Comparison of ENCODE assay signal across 1 cellular context in the genomic region with DNA sequence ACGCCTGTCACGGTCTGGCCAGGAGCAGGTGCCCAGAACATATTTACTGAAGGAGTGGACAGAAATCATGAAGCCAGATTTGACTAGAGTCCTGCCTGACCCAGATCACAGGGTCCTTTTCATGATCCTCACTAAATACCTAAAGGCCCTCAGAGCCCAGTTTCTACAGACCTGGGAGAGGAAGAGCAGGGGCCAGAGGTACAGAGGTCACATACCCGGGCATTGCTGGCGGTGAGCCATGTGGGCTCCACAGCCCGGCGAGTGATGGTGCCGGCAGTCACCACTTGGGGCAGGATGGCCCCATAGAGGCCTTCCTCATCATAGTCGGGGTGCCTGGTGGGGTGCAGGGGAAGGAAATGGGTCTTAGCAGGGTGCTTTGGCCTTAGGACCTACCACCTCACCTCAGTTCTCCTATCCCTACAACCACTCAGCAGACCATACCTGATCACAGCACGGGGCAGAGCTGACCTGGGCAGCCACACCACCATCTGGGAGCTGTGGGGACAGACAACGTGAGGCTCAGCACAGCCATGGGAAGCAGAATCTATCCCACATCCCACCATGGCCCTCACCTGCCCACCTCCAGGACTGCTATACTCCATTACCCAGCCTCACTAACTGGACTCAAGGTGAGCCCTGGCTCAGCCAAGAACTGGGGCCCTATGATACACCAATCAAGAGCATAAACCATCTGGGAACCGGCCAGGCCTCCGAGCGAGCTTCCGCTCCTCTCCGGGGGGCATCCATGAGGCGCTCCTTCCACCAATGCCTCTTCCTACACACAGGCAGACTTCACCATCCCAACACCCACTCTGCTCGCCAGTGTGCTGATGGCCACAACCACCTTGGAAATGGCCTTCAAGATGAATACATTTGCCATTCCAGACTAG.
A peak's percentile ranks its signal among the peaks of the same experiment; 100 is the strongest.
TF ChIP-seq lines count a peak whose summit lies in the region.

No MANE protein-coding gene starts in this region.

TF ChIP-seq in HepG2, 621 proteins besides CTCF, POLR2A, EP300 and RAD21 (continued from another document and continues in another):
- TF ChIP-seq, protein P1, sequence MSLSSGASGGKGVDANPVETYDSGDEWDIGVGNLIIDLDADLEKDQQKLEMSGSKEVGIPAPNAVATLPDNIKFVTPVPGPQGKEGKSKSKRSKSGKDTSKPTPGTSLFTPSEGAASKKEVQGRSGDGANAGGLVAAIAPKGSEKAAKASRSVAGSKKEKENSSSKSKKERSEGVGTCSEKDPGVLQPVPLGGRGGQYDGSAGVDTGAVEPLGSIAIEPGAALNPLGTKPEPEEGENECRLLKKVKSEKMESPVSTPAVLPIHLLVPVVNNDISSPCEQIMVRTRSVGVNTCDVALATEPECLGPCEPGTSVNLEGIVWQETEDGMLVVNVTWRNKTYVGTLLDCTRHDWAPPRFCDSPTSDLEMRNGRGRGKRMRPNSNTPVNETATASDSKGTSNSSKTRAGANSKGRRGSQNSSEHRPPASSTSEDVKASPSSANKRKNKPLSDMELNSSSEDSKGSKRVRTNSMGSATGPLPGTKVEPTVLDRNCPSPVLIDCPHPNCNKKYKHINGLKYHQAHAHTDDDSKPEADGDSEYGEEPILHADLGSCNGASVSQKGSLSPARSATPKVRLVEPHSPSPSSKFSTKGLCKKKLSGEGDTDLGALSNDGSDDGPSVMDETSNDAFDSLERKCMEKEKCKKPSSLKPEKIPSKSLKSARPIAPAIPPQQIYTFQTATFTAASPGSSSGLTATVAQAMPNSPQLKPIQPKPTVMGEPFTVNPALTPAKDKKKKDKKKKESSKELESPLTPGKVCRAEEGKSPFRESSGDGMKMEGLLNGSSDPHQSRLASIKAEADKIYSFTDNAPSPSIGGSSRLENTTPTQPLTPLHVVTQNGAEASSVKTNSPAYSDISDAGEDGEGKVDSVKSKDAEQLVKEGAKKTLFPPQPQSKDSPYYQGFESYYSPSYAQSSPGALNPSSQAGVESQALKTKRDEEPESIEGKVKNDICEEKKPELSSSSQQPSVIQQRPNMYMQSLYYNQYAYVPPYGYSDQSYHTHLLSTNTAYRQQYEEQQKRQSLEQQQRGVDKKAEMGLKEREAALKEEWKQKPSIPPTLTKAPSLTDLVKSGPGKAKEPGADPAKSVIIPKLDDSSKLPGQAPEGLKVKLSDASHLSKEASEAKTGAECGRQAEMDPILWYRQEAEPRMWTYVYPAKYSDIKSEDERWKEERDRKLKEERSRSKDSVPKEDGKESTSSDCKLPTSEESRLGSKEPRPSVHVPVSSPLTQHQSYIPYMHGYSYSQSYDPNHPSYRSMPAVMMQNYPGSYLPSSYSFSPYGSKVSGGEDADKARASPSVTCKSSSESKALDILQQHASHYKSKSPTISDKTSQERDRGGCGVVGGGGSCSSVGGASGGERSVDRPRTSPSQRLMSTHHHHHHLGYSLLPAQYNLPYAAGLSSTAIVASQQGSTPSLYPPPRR (CRISPR knock-in tag; IDR thresholded peaks at IDR 0.05; ENCODE audit: borderline replicate concordance), result no peak
- TF ChIP-seq HMG20A (CRISPR knock-in tag; IDR thresholded peaks at IDR 0.05; ENCODE audit: borderline replicate concordance), result peak; percentile 22; the same call in 1 of the 2 replicates
- TF ChIP-seq, protein P2, sequence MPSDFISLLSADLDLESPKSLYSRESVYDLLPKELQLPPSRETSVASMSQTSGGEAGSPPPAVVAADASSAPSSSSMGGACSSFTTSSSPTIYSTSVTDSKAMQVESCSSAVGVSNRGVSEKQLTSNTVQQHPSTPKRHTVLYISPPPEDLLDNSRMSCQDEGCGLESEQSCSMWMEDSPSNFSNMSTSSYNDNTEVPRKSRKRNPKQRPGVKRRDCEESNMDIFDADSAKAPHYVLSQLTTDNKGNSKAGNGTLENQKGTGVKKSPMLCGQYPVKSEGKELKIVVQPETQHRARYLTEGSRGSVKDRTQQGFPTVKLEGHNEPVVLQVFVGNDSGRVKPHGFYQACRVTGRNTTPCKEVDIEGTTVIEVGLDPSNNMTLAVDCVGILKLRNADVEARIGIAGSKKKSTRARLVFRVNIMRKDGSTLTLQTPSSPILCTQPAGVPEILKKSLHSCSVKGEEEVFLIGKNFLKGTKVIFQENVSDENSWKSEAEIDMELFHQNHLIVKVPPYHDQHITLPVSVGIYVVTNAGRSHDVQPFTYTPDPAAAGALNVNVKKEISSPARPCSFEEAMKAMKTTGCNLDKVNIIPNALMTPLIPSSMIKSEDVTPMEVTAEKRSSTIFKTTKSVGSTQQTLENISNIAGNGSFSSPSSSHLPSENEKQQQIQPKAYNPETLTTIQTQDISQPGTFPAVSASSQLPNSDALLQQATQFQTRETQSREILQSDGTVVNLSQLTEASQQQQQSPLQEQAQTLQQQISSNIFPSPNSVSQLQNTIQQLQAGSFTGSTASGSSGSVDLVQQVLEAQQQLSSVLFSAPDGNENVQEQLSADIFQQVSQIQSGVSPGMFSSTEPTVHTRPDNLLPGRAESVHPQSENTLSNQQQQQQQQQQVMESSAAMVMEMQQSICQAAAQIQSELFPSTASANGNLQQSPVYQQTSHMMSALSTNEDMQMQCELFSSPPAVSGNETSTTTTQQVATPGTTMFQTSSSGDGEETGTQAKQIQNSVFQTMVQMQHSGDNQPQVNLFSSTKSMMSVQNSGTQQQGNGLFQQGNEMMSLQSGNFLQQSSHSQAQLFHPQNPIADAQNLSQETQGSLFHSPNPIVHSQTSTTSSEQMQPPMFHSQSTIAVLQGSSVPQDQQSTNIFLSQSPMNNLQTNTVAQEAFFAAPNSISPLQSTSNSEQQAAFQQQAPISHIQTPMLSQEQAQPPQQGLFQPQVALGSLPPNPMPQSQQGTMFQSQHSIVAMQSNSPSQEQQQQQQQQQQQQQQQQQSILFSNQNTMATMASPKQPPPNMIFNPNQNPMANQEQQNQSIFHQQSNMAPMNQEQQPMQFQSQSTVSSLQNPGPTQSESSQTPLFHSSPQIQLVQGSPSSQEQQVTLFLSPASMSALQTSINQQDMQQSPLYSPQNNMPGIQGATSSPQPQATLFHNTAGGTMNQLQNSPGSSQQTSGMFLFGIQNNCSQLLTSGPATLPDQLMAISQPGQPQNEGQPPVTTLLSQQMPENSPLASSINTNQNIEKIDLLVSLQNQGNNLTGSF (CRISPR knock-in tag; IDR thresholded peaks at IDR 0.05), result no peak
- no peak for TF ChIP-seq ARHGAP35 (CRISPR knock-in tag; IDR thresholded peaks at IDR 0.05; ENCODE audit: borderline replicate concordance)
- peak; percentile 21; the same call in 1 of the 2 replicates for TF ChIP-seq ZFY (CRISPR knock-in tag; IDR thresholded peaks at IDR 0.05)
- no peak for TF ChIP-seq ZNF12 (CRISPR knock-in tag; IDR thresholded peaks at IDR 0.05)
- peak; percentile 91 for TF ChIP-seq NR2F6 (IDR thresholded peaks at IDR 0.05)
- TF ChIP-seq NR2F6 (CRISPR knock-in tag; IDR thresholded peaks at IDR 0.05), result peak; percentile 91
- 0 out of 2 replicates have a peak, but pooled peaks have one; percentile 42 for TF ChIP-seq KDM2A (CRISPR knock-in tag; IDR thresholded peaks at IDR 0.05; ENCODE audit: borderline replicate concordance, low read depth)
- TF ChIP-seq ZNF510 (CRISPR knock-in tag; IDR thresholded peaks at IDR 0.05; ENCODE audit: low read depth), result no peak
- no peak for TF ChIP-seq CBFB (CRISPR knock-in tag; IDR thresholded peaks at IDR 0.05)
- TF ChIP-seq ZNF556 (CRISPR knock-in tag; IDR thresholded peaks at IDR 0.05; ENCODE audit: borderline replicate concordance), result no peak
- TF ChIP-seq HMG20B (CRISPR knock-in tag; conservative IDR thresholded peaks at IDR 0.05), result 0 out of 2 replicates have a peak, but pooled peaks have one; percentile 21
- TF ChIP-seq NR2F1 (CRISPR knock-in tag; IDR thresholded peaks at IDR 0.05), result peak; percentile 88 to 89
- TF ChIP-seq HDAC6 (IDR thresholded peaks at IDR 0.05; ENCODE audit: low read depth, low read length), result no peak
- peak; percentile 70; the same call in 1 of the 2 replicates for TF ChIP-seq PHF21A (CRISPR knock-in tag; IDR thresholded peaks at IDR 0.05)
- no peak for TF ChIP-seq TCF12 (IDR thresholded peaks at IDR 0.05)
- TF ChIP-seq TCF12 (CRISPR knock-in tag; IDR thresholded peaks at IDR 0.05), result no peak
- peak; percentile 70 for TF ChIP-seq NR2F2 (IDR thresholded peaks at IDR 0.05; ENCODE audit: borderline replicate concordance, low read depth)
- TF ChIP-seq, protein P3, sequence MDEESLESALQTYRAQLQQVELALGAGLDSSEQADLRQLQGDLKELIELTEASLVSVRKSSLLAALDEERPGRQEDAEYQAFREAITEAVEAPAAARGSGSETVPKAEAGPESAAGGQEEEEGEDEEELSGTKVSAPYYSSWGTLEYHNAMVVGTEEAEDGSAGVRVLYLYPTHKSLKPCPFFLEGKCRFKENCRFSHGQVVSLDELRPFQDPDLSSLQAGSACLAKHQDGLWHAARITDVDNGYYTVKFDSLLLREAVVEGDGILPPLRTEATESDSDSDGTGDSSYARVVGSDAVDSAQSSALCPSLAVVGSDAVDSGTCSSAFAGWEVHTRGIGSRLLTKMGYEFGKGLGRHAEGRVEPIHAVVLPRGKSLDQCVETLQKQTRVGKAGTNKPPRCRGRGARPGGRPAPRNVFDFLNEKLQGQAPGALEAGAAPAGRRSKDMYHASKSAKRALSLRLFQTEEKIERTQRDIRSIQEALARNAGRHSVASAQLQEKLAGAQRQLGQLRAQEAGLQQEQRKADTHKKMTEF (CRISPR knock-in tag; IDR thresholded peaks at IDR 0.05), result peak; percentile 53; the same call in 1 of the 2 replicates
- TF ChIP-seq U2AF1 (optimal IDR thresholded peaks at IDR 0.05; ENCODE audit: low read depth, low read length), result no peak
- TF ChIP-seq, protein P4, sequence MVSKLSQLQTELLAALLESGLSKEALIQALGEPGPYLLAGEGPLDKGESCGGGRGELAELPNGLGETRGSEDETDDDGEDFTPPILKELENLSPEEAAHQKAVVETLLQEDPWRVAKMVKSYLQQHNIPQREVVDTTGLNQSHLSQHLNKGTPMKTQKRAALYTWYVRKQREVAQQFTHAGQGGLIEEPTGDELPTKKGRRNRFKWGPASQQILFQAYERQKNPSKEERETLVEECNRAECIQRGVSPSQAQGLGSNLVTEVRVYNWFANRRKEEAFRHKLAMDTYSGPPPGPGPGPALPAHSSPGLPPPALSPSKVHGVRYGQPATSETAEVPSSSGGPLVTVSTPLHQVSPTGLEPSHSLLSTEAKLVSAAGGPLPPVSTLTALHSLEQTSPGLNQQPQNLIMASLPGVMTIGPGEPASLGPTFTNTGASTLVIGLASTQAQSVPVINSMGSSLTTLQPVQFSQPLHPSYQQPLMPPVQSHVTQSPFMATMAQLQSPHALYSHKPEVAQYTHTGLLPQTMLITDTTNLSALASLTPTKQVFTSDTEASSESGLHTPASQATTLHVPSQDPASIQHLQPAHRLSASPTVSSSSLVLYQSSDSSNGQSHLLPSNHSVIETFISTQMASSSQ (IDR thresholded peaks at IDR 0.05; ENCODE audit: low read depth), result no peak
- TF ChIP-seq, protein P4 (CRISPR knock-in tag; IDR thresholded peaks at IDR 0.05; ENCODE audit: borderline replicate concordance), result peak; percentile 12; the same call in 1 of the 2 replicates
- peak; percentile 34; the same call in 1 of the 2 replicates for TF ChIP-seq RARA (CRISPR knock-in tag; IDR thresholded peaks at IDR 0.05)
- TF ChIP-seq, protein P5, sequence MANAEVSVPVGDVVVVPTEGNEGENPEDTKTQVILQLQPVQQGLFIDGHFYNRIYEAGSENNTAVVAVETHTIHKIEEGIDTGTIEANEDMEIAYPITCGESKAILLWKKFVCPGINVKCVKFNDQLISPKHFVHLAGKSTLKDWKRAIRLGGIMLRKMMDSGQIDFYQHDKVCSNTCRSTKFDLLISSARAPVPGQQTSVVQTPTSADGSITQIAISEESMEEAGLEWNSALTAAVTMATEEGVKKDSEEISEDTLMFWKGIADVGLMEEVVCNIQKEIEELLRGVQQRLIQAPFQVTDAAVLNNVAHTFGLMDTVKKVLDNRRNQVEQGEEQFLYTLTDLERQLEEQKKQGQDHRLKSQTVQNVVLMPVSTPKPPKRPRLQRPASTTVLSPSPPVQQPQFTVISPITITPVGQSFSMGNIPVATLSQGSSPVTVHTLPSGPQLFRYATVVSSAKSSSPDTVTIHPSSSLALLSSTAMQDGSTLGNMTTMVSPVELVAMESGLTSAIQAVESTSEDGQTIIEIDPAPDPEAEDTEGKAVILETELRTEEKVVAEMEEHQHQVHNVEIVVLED (CRISPR knock-in tag; IDR thresholded peaks at IDR 0.05; ENCODE audit: borderline replicate concordance), result 0 out of 2 replicates have a peak, but pooled peaks have one; percentile 26
- TF ChIP-seq RXRB (CRISPR knock-in tag; IDR thresholded peaks at IDR 0.05; ENCODE audit: borderline replicate concordance), result peak; percentile 64; the same call in 1 of the 2 replicates
- TF ChIP-seq PPARG (CRISPR knock-in tag; conservative IDR thresholded peaks at IDR 0.05), result 0 out of 2 replicates have a peak, but pooled peaks have one; percentile 36
- TF ChIP-seq GATAD2A (CRISPR knock-in tag; IDR thresholded peaks at IDR 0.05), result peak; percentile 70
- TF ChIP-seq, protein P6, sequence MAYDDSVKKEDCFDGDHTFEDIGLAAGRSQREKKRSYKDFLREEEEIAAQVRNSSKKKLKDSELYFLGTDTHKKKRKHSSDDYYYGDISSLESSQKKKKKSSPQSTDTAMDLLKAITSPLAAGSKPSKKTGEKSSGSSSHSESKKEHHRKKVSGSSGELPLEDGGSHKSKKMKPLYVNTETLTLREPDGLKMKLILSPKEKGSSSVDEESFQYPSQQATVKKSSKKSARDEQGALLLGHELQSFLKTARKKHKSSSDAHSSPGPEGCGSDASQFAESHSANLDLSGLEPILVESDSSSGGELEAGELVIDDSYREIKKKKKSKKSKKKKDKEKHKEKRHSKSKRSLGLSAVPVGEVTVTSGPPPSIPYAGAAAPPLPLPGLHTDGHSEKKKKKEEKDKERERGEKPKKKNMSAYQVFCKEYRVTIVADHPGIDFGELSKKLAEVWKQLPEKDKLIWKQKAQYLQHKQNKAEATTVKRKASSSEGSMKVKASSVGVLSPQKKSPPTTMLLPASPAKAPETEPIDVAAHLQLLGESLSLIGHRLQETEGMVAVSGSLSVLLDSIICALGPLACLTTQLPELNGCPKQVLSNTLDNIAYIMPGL (CRISPR knock-in tag; IDR thresholded peaks at IDR 0.05; ENCODE audit: borderline replicate concordance in 1 of 2, low read depth in 1 of 2), result peak in 1 of 2 experiments; percentile 20; a peak in 1 of 4 replicates
- TF ChIP-seq ZNF256 (CRISPR knock-in tag; conservative IDR thresholded peaks at IDR 0.05), result no peak
- TF ChIP-seq HNRNPL (IDR thresholded peaks at IDR 0.05; ENCODE audit: low read depth, low read length), result peak; percentile 82
